In genomic region chr19:4715529-4716221, GRCh38 we compare ENCODE assay signal across 20 cellular contexts. TPM values are rescaled to one million over a fixed set of nuclear protein-coding genes. Genes with fewer than 3 reads are reported as not detected.
DNase-seq lines count a peak whose midpoint lies in the region; ATAC-seq, FAIRE-seq and TF ChIP-seq lines count a peak whose summit lies in the region.
"Had no signal": no experiment of that assay in that cellular context is flagged by ENCODE, and none has a peak within 500 bp of the region (broad histone marks: within the 10 kb centered on the region; RNA-seq: fewer than 3 reads in every experiment).

No MANE protein-coding gene starts in this region.

- H3K4me2 ChIP-seq in A549 (peak overlapping the region; percentile 73), fibroblast of lung (ENCODE audit: extremely low read depth, insufficient read depth, low read length) (no peak overlapping the region), neural progenitor cell (no peak overlapping the region)

- TF ChIP-seq EP300 in A549 (IDR thresholded peaks at IDR 0.05) (no peak), sigmoid colon (IDR thresholded peaks at IDR 0.05) (no peak)

- H3F3A ChIP-seq in neural progenitor cell (ENCODE audit: low read depth): no peaks in the 10 kb centered on the region

- H3K36me3 ChIP-seq in Panc1 (ENCODE audit: control insufficient read depth, insufficient read depth, low read length) (no peaks in the 10 kb centered on the region; the same call in 1 of the 2 replicates), fibroblast of lung (ENCODE audit: control insufficient read depth, insufficient read depth, low read length) (peaks cover 51% of the 10 kb centered on the region), neural progenitor cell (no peaks in the 10 kb centered on the region), sigmoid colon (peaks cover 20 to 96% (median 67%) of the 10 kb centered on the region in 4 donors)

- CTCF ChIA-PET in A549 (lab: Yijun Ruan, JAX) (interaction anchor here (1.0 to 1.3 kb wide), 2 partner anchors 27 to 83 kb away, joined by 3 read pairs; no protein-coding TSS in a partner anchor), Panc1 (lab: Charles Lee) (no interaction called here)

- peaks cover 18% of the 10 kb centered on the region for H3K79me2 ChIP-seq in fibroblast of lung (ENCODE audit: control insufficient read depth, insufficient read depth, low read length)
- no peaks in the 10 kb centered on the region for H3K79me2 ChIP-seq in neural progenitor cell (ENCODE audit: low read depth)

- DNase-seq in A549 (ENCODE audit: low read depth in 1 of 2, low spot score in 1 of 2): no peak
- DNase-seq in Panc1 (ENCODE audit: low read depth, low spot score): no peak
- DNase-seq in fibroblast of lung (ENCODE audit: low read depth in 2 of 2): no peak
- no peak for DNase-seq in neural progenitor cell (ENCODE audit: low spot score)
- no peak for DNase-seq in activated naive CD4-positive, alpha-beta T cell (lab: John Stamatoyannopoulos, UW)
- DNase-seq in sigmoid colon: no peak
- DNase-seq: ACHN; activated CD4-positive, CD25-positive, alpha-beta regulatory T cell treated with anti-CD3 and anti-CD28 coated beads, Interleukin-2, amount 50 U/mL, for 72 hours; activated naive CD4-positive, alpha-beta T cell treated with anti-CD3 and anti-CD28 coated beads, Interleukin-2, amount 10 ng/mL, durations not matched to agents 7 days and 5 days; Calu3; effector CD4-positive, alpha-beta T cell; mesendoderm; NCI-H2029; NCI-H526 treated with DMSO at 0.1 percent for 48 hours; stimulated activated CD4-positive, alpha-beta T cell treated with anti-CD3 and anti-CD28 coated beads, Interleukin-4, amount 100 ng/mL, for 4 hours had no signal

- BruUV-seq in Panc1 (replicated peaks; lab: Mats Ljungman, UMichigan): no TSS peak

- POLR2A ChIA-PET in A549 (lab: Yijun Ruan, JAX): no interaction called here
- POLR2A ChIA-PET in Panc1 (lab: Charles Lee): no interaction called here

- in situ Hi-C loops in Panc1 (cut with HindIII; ENCODE audit: low pct_unique_long_range_greater_than_20kb, low sequenced_read_pairs): no loop called here

- H3K9me3 ChIP-seq in A549 (no peaks in the 10 kb centered on the region), Panc1 (ENCODE audit: control insufficient read depth, insufficient read depth, low read depth, low read length) (no peaks in the 10 kb centered on the region), fibroblast of lung (ENCODE audit: control insufficient read depth, insufficient read depth, low read depth, low read length) (no peaks in the 10 kb centered on the region), neural progenitor cell (ENCODE audit: low read depth) (no peaks in the 10 kb centered on the region), sigmoid colon (no peaks in the 10 kb centered on the region)
- H3K9me3 ChIP-seq: HAP-1 had no signal

- peaks cover 67% of the 10 kb centered on the region for H3K4me1 ChIP-seq in A549
- H3K4me1 ChIP-seq in Panc1 (ENCODE audit: control insufficient read depth, insufficient read depth, low read length): peaks cover 60% of the 10 kb centered on the region
- peaks cover 23% of the 10 kb centered on the region for H3K4me1 ChIP-seq in fibroblast of lung (ENCODE audit: control insufficient read depth, extremely low read depth, insufficient read depth, low read length)
- no peaks in the 10 kb centered on the region for H3K4me1 ChIP-seq in neural progenitor cell
- peaks cover 0 to 14% (median 0%) of the 10 kb centered on the region in 4 donors for H3K4me1 ChIP-seq in sigmoid colon
- H3K4me1 ChIP-seq: HAP-1 had no signal

- no peaks in the 10 kb centered on the region for H3K9me3 Mint-ChIP-seq in neural progenitor cell
- H3K9me3 Mint-ChIP-seq: activated naive CD4-positive, alpha-beta T cell treated with anti-CD3 and anti-CD28 coated beads, Interleukin-2, amount 10 ng/mL, durations not matched to agents 7 days and 5 days; brain had no signal

- no peak overlapping the region for H2AFZ ChIP-seq in fibroblast of lung (ENCODE audit: low read length)
- no peak overlapping the region for H2AFZ ChIP-seq in neural progenitor cell (replicated peaks)
- H2AFZ ChIP-seq: PC-9 had no signal

- intact Hi-C loops in Panc1 (cut with micrococcal nuclease; ENCODE audit: unreplicated experiment) (no loop called here), sigmoid colon (cut with DNase I) (no loop called here)

- H3K27ac ChIP-seq in A549 (peak overlapping the region; percentile 68 to 94), Panc1 (ENCODE audit: low read length) (peak overlapping the region; percentile 66), fibroblast of lung (ENCODE audit: insufficient read depth, low read length) (peak overlapping the region; percentile 42), neural progenitor cell (no peak overlapping the region), sigmoid colon (peak overlapping the region in 1 of 4 donors; percentile 32)
- H3K27ac ChIP-seq: PC-9 had no signal

- peaks cover 13% of the 10 kb centered on the region for H3K36me3 Mint-ChIP-seq in neural progenitor cell

- no peak overlapping the region for H3K9ac ChIP-seq in fibroblast of lung (ENCODE audit: insufficient read depth, low read length)
- H3K9ac ChIP-seq in neural progenitor cell: no peak overlapping the region

- no peak overlapping the region for H3K4me3 ChIP-seq in A549
- H3K4me3 ChIP-seq in Panc1 (ENCODE audit: low read depth in 2 of 2, low read length in 2 of 2): no peak overlapping the region
- H3K4me3 ChIP-seq in fibroblast of lung (replicated peaks in 1 of 4; ENCODE audit: control extremely low read depth in 1 of 4, insufficient read depth in 1 of 4, low read depth in 3 of 4, low read length in 4 of 4): no peak overlapping the region
- H3K4me3 ChIP-seq in neural progenitor cell: no peak overlapping the region
- no peak overlapping the region for H3K4me3 ChIP-seq in sigmoid colon
- H3K4me3 ChIP-seq: HAP-1, PC-9 had no signal

- TF ChIP-seq POLR2A in A549 (IDR thresholded peaks at IDR 0.05; ENCODE audit: low read length): no peak
- no peak for TF ChIP-seq POLR2A in sigmoid colon (IDR thresholded peaks at IDR 0.05)

- H3K27ac Mint-ChIP-seq in neural progenitor cell: peak overlapping the region; percentile 27
- H3K27ac Mint-ChIP-seq: activated naive CD4-positive, alpha-beta T cell treated with anti-CD3 and anti-CD28 coated beads, Interleukin-2, amount 10 ng/mL, durations not matched to agents 7 days and 5 days; brain had no signal

- FAIRE-seq in A549 (lab: Jason Lieb, UNC): no peak

- H4K20me1 ChIP-seq in fibroblast of lung (ENCODE audit: control insufficient read depth, extremely low read depth, insufficient read depth, low read length) (no peaks in the 10 kb centered on the region), neural progenitor cell (ENCODE audit: low read depth) (no peaks in the 10 kb centered on the region)

- no peak overlapping the region for H3K4me3 Mint-ChIP-seq in neural progenitor cell
- H3K4me3 Mint-ChIP-seq: activated naive CD4-positive, alpha-beta T cell treated with anti-CD3 and anti-CD28 coated beads, Interleukin-2, amount 10 ng/mL, durations not matched to agents 7 days and 5 days; brain had no signal

- H3K27me3 Mint-ChIP-seq in neural progenitor cell (ENCODE audit: insufficient read depth, low read depth): peaks cover 4% of the 10 kb centered on the region
- H3K27me3 Mint-ChIP-seq: activated naive CD4-positive, alpha-beta T cell treated with anti-CD3 and anti-CD28 coated beads, Interleukin-2, amount 10 ng/mL, durations not matched to agents 7 days and 5 days had no signal

- TF ChIP-seq RAD21 in A549 (conservative IDR thresholded peaks at IDR 0.05 in 1 of 2, IDR thresholded peaks at IDR 0.05 in 1 of 2): no peak

- 40% methylated on average over 23 of the region's 28 CpGs for WGBS in A549 (ENCODE audit: missing lambda C conversion rate)
- WGBS in sigmoid colon, 2 donors: 86 to 89% methylated on average over 28 of the region's 28 CpGs

- no peaks in the 10 kb centered on the region for H3K27me3 ChIP-seq in Panc1 (ENCODE audit: control insufficient read depth, insufficient read depth, low read length)
- no peaks in the 10 kb centered on the region for H3K27me3 ChIP-seq in fibroblast of lung (ENCODE audit: control insufficient read depth, insufficient read depth, low read length)
- no peaks in the 10 kb centered on the region for H3K27me3 ChIP-seq in neural progenitor cell
- H3K27me3 ChIP-seq in sigmoid colon: no peaks in the 10 kb centered on the region

- ATAC-seq in A549 (no peak), Panc1 (no peak), HG03159 (IDR thresholded peaks at IDR 0.05; ENCODE audit: unreplicated experiment) (no peak), GM21529 (IDR thresholded peaks at IDR 0.05; ENCODE audit: unreplicated experiment) (no peak)

- peaks cover 3% of the 10 kb centered on the region for H3K4me1 Mint-ChIP-seq in neural progenitor cell
- H3K4me1 Mint-ChIP-seq: brain had no signal

- TF ChIP-seq CTCF in A549 (IDR thresholded peaks at IDR 0.05) (no peak), Panc1 (IDR thresholded peaks at IDR 0.05) (no peak), fibroblast of lung (conservative IDR thresholded peaks at IDR 0.05 in 1 of 2, IDR thresholded peaks at IDR 0.05 in 1 of 2; ENCODE audit: low read depth in 1 of 2, low read length in 2 of 2) (no peak), neural progenitor cell (IDR thresholded peaks at IDR 0.05) (no peak), sigmoid colon (IDR thresholded peaks at IDR 0.05) (no peak)

RNA-seq across cellular contexts. Expression of gene DPP9, which starts 8.0 kb away (rescaled TPM):
- polyA plus RNA-seq in A549 (2011; rRNA removed) (10.1 and 16.3 TPM in 2 replicates), A549 (2017; fragmentation: RNase III; extraction: RNeasy Plus Mini Kit Qiagen cat#74134 plus additional on column Dnase treatment) (52.8 to 65.9 TPM (median 53.5 TPM) in 3 replicates), fibroblast of lung (3.6 and 8.2 TPM in 2 replicates), sigmoid colon (10 to 100 TPM; 27.6 to 62.6 (median 31.7) TPM)
- 25.3 and 40.1 TPM in 2 replicates for polyA plus RNA-seq in A549 (2012; cell fraction: cytosol; rRNA removed)
- 59.4 and 64.0 TPM in 2 replicates for polyA plus RNA-seq in A549 (2012; cell fraction: nucleus; rRNA removed)
- polyA minus RNA-seq in A549 (2011; rRNA and poly(A)+ RNA removed): 19.5 and 23.4 TPM in 2 replicates
- total RNA-seq in Panc1 (2021; ENCODE audit: unreplicated experiment) (108 TPM), fibroblast of lung (14.4 and 27.1 TPM in 2 replicates), neural progenitor cell (ENCODE audit: low replicate concordance) (17.1 and 34.7 TPM in 2 replicates), sigmoid colon (10 to 100 TPM; 29.6 to 90.6 (median 40.5) TPM)
- 91.4 TPM for polyA plus RNA-seq in Panc1 (2012; ENCODE audit: insufficient read length)
- polyA plus RNA-seq in fibroblast of lung (2012): 23.9 and 51.6 TPM in 2 replicates
- 53.6 and 82.5 TPM in 2 replicates for polyA minus RNA-seq in fibroblast of lung (ENCODE audit: low replicate concordance)

RNA-seq across cellular contexts. Expression of gene MYDGF, which starts 45.5 kb away (rescaled TPM):
- 62.1 and 63.3 TPM in 2 replicates for polyA plus RNA-seq in A549 (2011; rRNA removed)
- 191 and 198 TPM in 2 replicates for polyA plus RNA-seq in A549 (2012; cell fraction: cytosol; rRNA removed)
- 105 and 146 TPM in 2 replicates for polyA plus RNA-seq in A549 (2012; cell fraction: nucleus; rRNA removed)
- 101 to 107 TPM (median 104 TPM) in 3 replicates for polyA plus RNA-seq in A549 (2017; fragmentation: RNase III; extraction: RNeasy Plus Mini Kit Qiagen cat#74134 plus additional on column Dnase treatment)
- polyA minus RNA-seq in A549 (2011; rRNA and poly(A)+ RNA removed): 26.6 and 34.4 TPM in 2 replicates
- 78.1 TPM for total RNA-seq in Panc1 (2021; ENCODE audit: unreplicated experiment)
- polyA plus RNA-seq in Panc1 (2012; ENCODE audit: insufficient read length): 190 TPM
- total RNA-seq in fibroblast of lung: 140 and 181 TPM in 2 replicates
- 167 and 190 TPM in 2 replicates for polyA plus RNA-seq in fibroblast of lung
- 303 and 376 TPM in 2 replicates for polyA plus RNA-seq in fibroblast of lung (2012)
- polyA minus RNA-seq in fibroblast of lung (ENCODE audit: low replicate concordance): 108 and 137 TPM in 2 replicates
- 23.4 and 39.5 TPM in 2 replicates for total RNA-seq in neural progenitor cell (ENCODE audit: low replicate concordance)
- 10 to 100 TPM; 25.7 to 37.4 (median 34.0) TPM for total RNA-seq in sigmoid colon
- polyA plus RNA-seq in sigmoid colon: 100 to 1,000 TPM in 1 of 3 donors, 10 to 100 TPM in 2; 34.2 to 200 (median 55.3) TPM
